ENCODE assay signal across 1 cellular context in genomic region chrX:48468247-48468671, GRCh38.
TF ChIP-seq lines count a peak whose summit lies in the region.

No MANE protein-coding gene starts in this region.

TF ChIP-seq in K562, 482 proteins besides CTCF, POLR2A, EP300 and RAD21 (continued from another document):
- TF ChIP-seq, protein P1, sequence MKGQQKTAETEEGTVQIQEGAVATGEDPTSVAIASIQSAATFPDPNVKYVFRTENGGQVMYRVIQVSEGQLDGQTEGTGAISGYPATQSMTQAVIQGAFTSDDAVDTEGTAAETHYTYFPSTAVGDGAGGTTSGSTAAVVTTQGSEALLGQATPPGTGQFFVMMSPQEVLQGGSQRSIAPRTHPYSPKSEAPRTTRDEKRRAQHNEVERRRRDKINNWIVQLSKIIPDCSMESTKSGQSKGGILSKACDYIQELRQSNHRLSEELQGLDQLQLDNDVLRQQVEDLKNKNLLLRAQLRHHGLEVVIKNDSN (CRISPR knock-in tag; IDR thresholded peaks at IDR 0.05), result peak; percentile 59
- TF ChIP-seq, protein P2, sequence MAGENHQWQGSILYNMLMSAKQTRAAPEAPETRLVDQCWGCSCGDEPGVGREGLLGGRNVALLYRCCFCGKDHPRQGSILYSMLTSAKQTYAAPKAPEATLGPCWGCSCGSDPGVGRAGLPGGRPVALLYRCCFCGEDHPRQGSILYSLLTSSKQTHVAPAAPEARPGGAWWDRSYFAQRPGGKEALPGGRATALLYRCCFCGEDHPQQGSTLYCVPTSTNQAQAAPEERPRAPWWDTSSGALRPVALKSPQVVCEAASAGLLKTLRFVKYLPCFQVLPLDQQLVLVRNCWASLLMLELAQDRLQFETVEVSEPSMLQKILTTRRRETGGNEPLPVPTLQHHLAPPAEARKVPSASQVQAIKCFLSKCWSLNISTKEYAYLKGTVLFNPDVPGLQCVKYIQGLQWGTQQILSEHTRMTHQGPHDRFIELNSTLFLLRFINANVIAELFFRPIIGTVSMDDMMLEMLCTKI (IDR thresholded peaks at IDR 0.05; ENCODE audit: partially characterized antibody), result no peak
- no peak for TF ChIP-seq ZNF561 (CRISPR knock-in tag; conservative IDR thresholded peaks at IDR 0.05)
- no peak for TF ChIP-seq ZNF133 (CRISPR knock-in tag; IDR thresholded peaks at IDR 0.05)
- TF ChIP-seq NCOA6 (IDR thresholded peaks at IDR 0.05), result no peak
- TF ChIP-seq DMBX1 (CRISPR knock-in tag; IDR thresholded peaks at IDR 0.05; ENCODE audit: borderline replicate concordance), result no peak
- TF ChIP-seq MYBL2 (IDR thresholded peaks at IDR 0.05; ENCODE audit: low read depth), result no peak
- no peak for TF ChIP-seq MYBL2 (CRISPR knock-in tag; IDR thresholded peaks at IDR 0.05; ENCODE audit: borderline replicate concordance)
- no peak for TF ChIP-seq ATF1 (CRISPR knock-in tag; IDR thresholded peaks at IDR 0.05)
- no peak for TF ChIP-seq ATF1 (tag; IDR thresholded peaks at IDR 0.05)
- no peak for TF ChIP-seq GTF2F1 (IDR thresholded peaks at IDR 0.05; ENCODE audit: low read depth, low read length)
- peak; percentile 40 to 74; a peak in 3 of 4 replicates for TF ChIP-seq MAZ (CRISPR knock-in tag; conservative IDR thresholded peaks at IDR 0.05 in 1 of 2, IDR thresholded peaks at IDR 0.05 in 1 of 2)
- TF ChIP-seq ATF7 (IDR thresholded peaks at IDR 0.05), result no peak
